13 cellular contexts compared by ENCODE assay signal in genomic region chr1:154998201-154998780, GRCh38. TPM values are rescaled to one million over a fixed set of nuclear protein-coding genes. Genes with fewer than 3 reads are reported as not detected.
DNase-seq lines count a peak whose midpoint lies in the region; ATAC-seq, FAIRE-seq and TF ChIP-seq lines count a peak whose summit lies in the region.
"Had no signal": no experiment of that assay in that cellular context is flagged by ENCODE, and none has a peak within 500 bp of the region (broad histone marks: within the 10 kb centered on the region; RNA-seq: fewer than 3 reads in every experiment).

No MANE protein-coding gene starts in this region.

- peaks cover 19% of the 10 kb centered on the region for H3F3A ChIP-seq in GM23338 (replicated peaks; ENCODE audit: low read depth)

- H3K27me3 ChIP-seq in CD8-positive, alpha-beta memory T cell (ENCODE audit: insufficient read depth, low read length, poor library complexity, severe bottlenecking) = no peaks in the 10 kb centered on the region
- H3K27me3 ChIP-seq in GM23338 (ENCODE audit: insufficient read depth) = no peaks in the 10 kb centered on the region
- no peaks in the 10 kb centered on the region for H3K27me3 ChIP-seq in mesenchymal stem cell (ENCODE audit: control insufficient read depth in 1 of 2, insufficient read depth in 1 of 2, low read length in 2 of 2)
- H3K27me3 ChIP-seq: ascending aorta had no signal

- H3K27ac ChIP-seq in CD8-positive, alpha-beta memory T cell (ENCODE audit: low read depth, low read length) = no peak overlapping the region
- H3K27ac ChIP-seq in GM23338 (ENCODE audit: low read depth) = no peak overlapping the region
- H3K27ac ChIP-seq in mesenchymal stem cell (ENCODE audit: low read length, poor library complexity, severe bottlenecking) = no peak overlapping the region

- no peaks in the 10 kb centered on the region for H3K9me2 ChIP-seq in GM23338 (ENCODE audit: insufficient read depth)

- H3K18ac ChIP-seq in mesenchymal stem cell (ENCODE audit: low read depth in 1 of 2, low read length in 2 of 2) = no peak overlapping the region

- H2AFZ ChIP-seq in GM23338 = no peak overlapping the region
- no peak overlapping the region for H2AFZ ChIP-seq in mesenchymal stem cell (ENCODE audit: low read depth, low read length)

- peak overlapping the region; percentile 17 for H2AK5ac ChIP-seq in mesenchymal stem cell (ENCODE audit: low read length, severe bottlenecking)

- POLR2A ChIA-PET in CD8-positive, alpha-beta memory T cell (lab: Charles Lee) = interaction anchor here (0.7 to 2.1 kb wide), 3 partner anchors 23 to 47 kb away, joined by 6 to 11 read pairs (median 7); partner anchors contain the start of genes CKS1B and PBXIP1
- POLR2A ChIA-PET in activated CD4-positive, alpha-beta memory T cell treated with anti-CD3 and anti-CD28 coated beads, Interleukin-2, amount 10 ng/mL, durations not matched to agents 7 days and 5 days (lab: Charles Lee) = interaction anchor here (1.0 to 13.2 kb wide), 7 partner anchors 15 to 62 kb away, joined by 5 to 203 read pairs (median 11); partner anchors contain the start of genes ADAM15, CKS1B, FLAD1 and PBXIP1

- peak overlapping the region in 3 of 8 donors; percentile 9 to 94 (median 92) for H3K27ac Mint-ChIP-seq in CD8-positive, alpha-beta memory T cell
- H3K27ac Mint-ChIP-seq in GM23338 = no peak overlapping the region
- H3K27ac Mint-ChIP-seq in activated CD4-positive, alpha-beta memory T cell treated with anti-CD3 and anti-CD28 coated beads, Interleukin-2, amount 10 ng/mL, durations not matched to agents 7 days and 5 days = peak overlapping the region; percentile 54

- H3K4me1 ChIP-seq in CD8-positive, alpha-beta memory T cell (ENCODE audit: insufficient read depth, low read length) = peaks cover 12% of the 10 kb centered on the region
- H3K4me1 ChIP-seq in GM23338 (ENCODE audit: insufficient read depth) (peaks cover 5% of the 10 kb centered on the region; the same call in 1 of the 2 replicates), mesenchymal stem cell (ENCODE audit: control insufficient read depth, insufficient read depth, low read depth, low read length) (peaks cover 24% of the 10 kb centered on the region)

- no peak overlapping the region for H4K91ac ChIP-seq in mesenchymal stem cell (ENCODE audit: low read length)

- H3K27me3 Mint-ChIP-seq in CD8-positive, alpha-beta memory T cell = no peaks in the 10 kb centered on the region
- peaks cover 21% of the 10 kb centered on the region for H3K27me3 Mint-ChIP-seq in GM23338 (ENCODE audit: insufficient read depth, low read depth, poor library complexity)
- H3K27me3 Mint-ChIP-seq in activated CD4-positive, alpha-beta memory T cell treated with anti-CD3 and anti-CD28 coated beads, Interleukin-2, amount 10 ng/mL, durations not matched to agents 7 days and 5 days = no peaks in the 10 kb centered on the region

- no peak overlapping the region for H3K14ac ChIP-seq in mesenchymal stem cell (ENCODE audit: low read length in 2 of 2)

- FAIRE-seq in H54 (lab: Jason Lieb, UNC) = no peak

- H3K79me2 ChIP-seq in GM23338 (replicated peaks; ENCODE audit: insufficient read depth) = peaks cover 5% of the 10 kb centered on the region; the same call in 1 of the 2 replicates

- no peak overlapping the region for H4K8ac ChIP-seq in mesenchymal stem cell (ENCODE audit: low read length)

- H3K9ac ChIP-seq in mesenchymal stem cell (ENCODE audit: low read length) = peak overlapping the region; percentile 66

- ATAC-seq in GM23338 = no peak
- ATAC-seq in GM19023 (IDR thresholded peaks at IDR 0.05; ENCODE audit: unreplicated experiment) = no peak
- ATAC-seq: left ventricle myocardium superior had no signal

- WGBS in mesenchymal stem cell = 92% methylated on average over 14 of the region's 16 CpGs

- H3K4me1 Mint-ChIP-seq in CD8-positive, alpha-beta memory T cell = peaks cover 18 to 23% (median 22%) of the 10 kb centered on the region in 3 donors
- H3K4me1 Mint-ChIP-seq in GM23338 = peaks cover 22% of the 10 kb centered on the region
- H3K4me1 Mint-ChIP-seq in activated CD4-positive, alpha-beta memory T cell treated with anti-CD3 and anti-CD28 coated beads, Interleukin-2, amount 10 ng/mL, durations not matched to agents 7 days and 5 days = peaks cover 31% of the 10 kb centered on the region

- peaks cover 0 to 5% (median 0%) of the 10 kb centered on the region in 3 donors for H3K36me3 Mint-ChIP-seq in CD8-positive, alpha-beta memory T cell
- no peaks in the 10 kb centered on the region for H3K36me3 Mint-ChIP-seq in GM23338 (ENCODE audit: low read depth)
- H3K36me3 Mint-ChIP-seq in activated CD4-positive, alpha-beta memory T cell treated with anti-CD3 and anti-CD28 coated beads, Interleukin-2, amount 10 ng/mL, durations not matched to agents 7 days and 5 days (ENCODE audit: low read depth) = peaks cover 4% of the 10 kb centered on the region

- DNase-seq in CD8-positive, alpha-beta memory T cell = peak in 1 of 5 donors; percentile 26
- DNase-seq in GM23338 (ENCODE audit: low spot score) (peak; percentile 40), mesenchymal stem cell (no peak), H54 (ENCODE audit: insufficient read length, low spot score) (no peak)
- no peak for DNase-seq in activated CD4-positive, alpha-beta memory T cell treated with anti-CD3 and anti-CD28 coated beads, Interleukin-2, amount 10 ng/mL, durations not matched to agents 7 days and 5 days
- DNase-seq in effector CD4-positive, alpha-beta T cell = no peak
- DNase-seq in stimulated activated naive CD4-positive, alpha-beta T cell (lab: John Stamatoyannopoulos, UW) = no peak
- DNase-seq: NCI-H510A treated with DMSO at 0.1 percent for 48 hours had no signal

- H2BK12ac ChIP-seq in mesenchymal stem cell (ENCODE audit: low read length in 2 of 2) = peak overlapping the region in 1 of 2 experiments; percentile 55

- CTCF ChIA-PET in CD8-positive, alpha-beta memory T cell (lab: Charles Lee) = interaction anchor here (0.7 to 13.6 kb wide), 22 partner anchors 13 to 76 kb away, joined by 3 to 207 read pairs (median 6); partner anchors contain the start of genes ADAM15, CKS1B, FLAD1 and PBXIP1
- CTCF ChIA-PET in activated CD4-positive, alpha-beta memory T cell treated with anti-CD3 and anti-CD28 coated beads, Interleukin-2, amount 10 ng/mL, durations not matched to agents 7 days and 5 days (lab: Charles Lee) = interaction anchor here (0.6 to 11.4 kb wide), 22 partner anchors 10 to 329 kb away, joined by 3 to 139 read pairs (median 4); partner anchors contain the start of genes CKS1B, FLAD1, KRTCAP2 and PBXIP1

- H3K4me3 Mint-ChIP-seq in CD8-positive, alpha-beta memory T cell = peak overlapping the region in 5 of 7 donors; percentile 41 to 97 (median 44)
- peak overlapping the region; percentile 45 for H3K4me3 Mint-ChIP-seq in GM23338
- no peak overlapping the region for H3K4me3 Mint-ChIP-seq in activated CD4-positive, alpha-beta memory T cell treated with anti-CD3 and anti-CD28 coated beads, Interleukin-2, amount 10 ng/mL, durations not matched to agents 7 days and 5 days

- H3K79me1 ChIP-seq in mesenchymal stem cell (replicated peaks; ENCODE audit: low read length, poor library complexity, severe bottlenecking) = peaks cover 7% of the 10 kb centered on the region

- H2BK5ac ChIP-seq in mesenchymal stem cell (ENCODE audit: low read depth, low read length, poor library complexity, severe bottlenecking) = no peak overlapping the region

- no peak for TF ChIP-seq POLR2A in H54 (IDR thresholded peaks at IDR 0.05; ENCODE audit: low read depth, low read length)

- no peak overlapping the region for H2BK120ac ChIP-seq in mesenchymal stem cell (ENCODE audit: low read depth, low read length)

- peak overlapping the region; percentile 82; the same call in 1 of the 2 replicates for H3K4me2 ChIP-seq in GM23338
- no peak overlapping the region for H3K4me2 ChIP-seq in mesenchymal stem cell (ENCODE audit: low read length, poor library complexity, severe bottlenecking)

- H3K4ac ChIP-seq in mesenchymal stem cell (ENCODE audit: low read depth in 1 of 2, low read length in 2 of 2) = no peak overlapping the region

- peak; percentile 50 to 67 for TF ChIP-seq CTCF in GM23338 (conservative IDR thresholded peaks at IDR 0.05; ENCODE audit: low read depth in 2 of 2)

- no peak overlapping the region for H3K4me3 ChIP-seq in CD8-positive, alpha-beta memory T cell (ENCODE audit: low read length)
- H3K4me3 ChIP-seq in GM23338 = no peak overlapping the region
- no peak overlapping the region for H3K4me3 ChIP-seq in mesenchymal stem cell (ENCODE audit: insufficient read depth in 1 of 2, low read depth in 1 of 2, low read length in 2 of 2)

- H3K23ac ChIP-seq in mesenchymal stem cell (ENCODE audit: low read length in 2 of 2) = peak overlapping the region in 1 of 2 experiments; percentile 15

- H4K20me1 ChIP-seq in GM23338 (replicated peaks; ENCODE audit: insufficient read depth) = no peaks in the 10 kb centered on the region

- no peaks in the 10 kb centered on the region for H3K9me3 Mint-ChIP-seq in CD8-positive, alpha-beta memory T cell
- H3K9me3 Mint-ChIP-seq in GM23338 = no peaks in the 10 kb centered on the region
- no peaks in the 10 kb centered on the region for H3K9me3 Mint-ChIP-seq in activated CD4-positive, alpha-beta memory T cell treated with anti-CD3 and anti-CD28 coated beads, Interleukin-2, amount 10 ng/mL, durations not matched to agents 7 days and 5 days
- H3K9me3 Mint-ChIP-seq: stimulated activated naive CD8-positive, alpha-beta T cell treated with anti-CD3 and anti-CD28 coated beads, Interleukin-15, Interleukin-2, amounts not matched to agents 100 ng/mL and 50 ng/mL, for 24 hours had no signal

- H3K9me3 ChIP-seq in CD8-positive, alpha-beta memory T cell (ENCODE audit: low read length) = no peaks in the 10 kb centered on the region
- no peaks in the 10 kb centered on the region for H3K9me3 ChIP-seq in mesenchymal stem cell (ENCODE audit: control insufficient read depth, low read length)
- H3K9me3 ChIP-seq: ascending aorta had no signal

- H3K36me3 ChIP-seq in CD8-positive, alpha-beta memory T cell (ENCODE audit: insufficient read depth, low read length) = no peaks in the 10 kb centered on the region
- no peaks in the 10 kb centered on the region for H3K36me3 ChIP-seq in GM23338 (ENCODE audit: insufficient read depth)
- peaks cover 0 to 4% of the 10 kb centered on the region in 2 experiments for H3K36me3 ChIP-seq in mesenchymal stem cell (ENCODE audit: control insufficient read depth in 1 of 2, insufficient read depth in 2 of 2, low read depth in 1 of 2, low read length in 2 of 2)
- H3K36me3 ChIP-seq: ascending aorta had no signal

- H2BK15ac ChIP-seq in mesenchymal stem cell (ENCODE audit: low read depth, poor library complexity, severe bottlenecking) = no peak overlapping the region

RNA-seq across cellular contexts. Expression of gene ZBTB7B, which starts 4.3 kb away (rescaled TPM):
- 10 to 100 TPM; 33.2 to 34.7 TPM for total RNA-seq in CD8-positive, alpha-beta memory T cell
- 3.3 TPM for polyA plus RNA-seq in CD8-positive, alpha-beta memory T cell
- total RNA-seq in GM23338 (2014; rRNA removed; shearing (Covaris generic)) = 19.3 and 32.6 TPM in 2 replicates
- 3.6 TPM in 2 replicates for polyA plus RNA-seq in GM23338 (2016; fragmentation: Nextera tagmentation; extraction: Ambion mirVana)
- total RNA-seq in activated CD4-positive, alpha-beta memory T cell treated with anti-CD3 and anti-CD28 coated beads, Interleukin-2, amount 10 ng/mL, durations not matched to agents 7 days and 5 days = 100 to 1,000 TPM; 151 to 152 TPM
- polyA plus RNA-seq in mesenchymal stem cell (2013, experiment 1 of 2) = 18.3 TPM
- 18.3 TPM for polyA plus RNA-seq in mesenchymal stem cell (2013, experiment 2 of 2)

RNA-seq across cellular contexts. Expression of gene LENEP, which starts 4.9 kb away (rescaled TPM):
- total RNA-seq in CD8-positive, alpha-beta memory T cell = under 1 TPM; 0.62 to 0.72 TPM
- polyA plus RNA-seq in CD8-positive, alpha-beta memory T cell = not detected
- 1.5 and 1.6 TPM in 2 replicates for total RNA-seq in GM23338 (2014; rRNA removed; shearing (Covaris generic))
- not detected in 2 replicates for polyA plus RNA-seq in GM23338 (2016; fragmentation: Nextera tagmentation; extraction: Ambion mirVana)
- 1 to 10 TPM in 1 of 2 experiments, under 1 TPM in 1; 0.35 to 1.2 TPM for total RNA-seq in activated CD4-positive, alpha-beta memory T cell treated with anti-CD3 and anti-CD28 coated beads, Interleukin-2, amount 10 ng/mL, durations not matched to agents 7 days and 5 days
- not detected for polyA plus RNA-seq in mesenchymal stem cell (2013, experiment 1 of 2)
- not detected for polyA plus RNA-seq in mesenchymal stem cell (2013, experiment 2 of 2)
- total RNA-seq: ascending aorta, left ventricle myocardium superior, smooth muscle cell had no signal
- polyA plus RNA-seq: smooth muscle cell had no signal

RNA-seq across cellular contexts. Expression of gene FLAD1, which starts 15.1 kb away (rescaled TPM):
- 10 to 100 TPM; 73.7 to 76.3 TPM for total RNA-seq in CD8-positive, alpha-beta memory T cell
- 51.2 TPM for polyA plus RNA-seq in CD8-positive, alpha-beta memory T cell
- 71.4 and 75.0 TPM in 2 replicates for total RNA-seq in GM23338 (2014; rRNA removed; shearing (Covaris generic))
- 72.8 and 74.5 TPM in 2 replicates for polyA plus RNA-seq in GM23338 (2016; fragmentation: Nextera tagmentation; extraction: Ambion mirVana)
- total RNA-seq in activated CD4-positive, alpha-beta memory T cell treated with anti-CD3 and anti-CD28 coated beads, Interleukin-2, amount 10 ng/mL, durations not matched to agents 7 days and 5 days = 10 to 100 TPM; 34.7 to 35.1 TPM
- 26.7 TPM for polyA plus RNA-seq in mesenchymal stem cell (2013, experiment 1 of 2)
- polyA plus RNA-seq in mesenchymal stem cell (2013, experiment 2 of 2) = 26.3 TPM

RNA-seq across cellular contexts. Expression of gene CKS1B, which starts 23.8 kb away (rescaled TPM):
- 100 to 1,000 TPM; 125 to 126 TPM for total RNA-seq in CD8-positive, alpha-beta memory T cell
- 46.8 TPM for polyA plus RNA-seq in CD8-positive, alpha-beta memory T cell
- 296 and 392 TPM in 2 replicates for total RNA-seq in GM23338 (2014; rRNA removed; shearing (Covaris generic))
- 562 and 617 TPM in 2 replicates for polyA plus RNA-seq in GM23338 (2016; fragmentation: Nextera tagmentation; extraction: Ambion mirVana)
- 100 to 1,000 TPM; 151 to 162 TPM for total RNA-seq in activated CD4-positive, alpha-beta memory T cell treated with anti-CD3 and anti-CD28 coated beads, Interleukin-2, amount 10 ng/mL, durations not matched to agents 7 days and 5 days
- polyA plus RNA-seq in mesenchymal stem cell (2013, experiment 1 of 2) = 48.2 TPM
- polyA plus RNA-seq in mesenchymal stem cell (2013, experiment 2 of 2) = 48.8 TPM

RNA-seq across cellular contexts. Expression of gene SHC1, which starts 27.7 kb away (rescaled TPM):
- total RNA-seq in CD8-positive, alpha-beta memory T cell = 10 to 100 TPM; 37.4 to 40.8 TPM
- 32.7 TPM for polyA plus RNA-seq in CD8-positive, alpha-beta memory T cell
- 196 and 211 TPM in 2 replicates for total RNA-seq in GM23338 (2014; rRNA removed; shearing (Covaris generic))
- 108 and 117 TPM in 2 replicates for polyA plus RNA-seq in GM23338 (2016; fragmentation: Nextera tagmentation; extraction: Ambion mirVana)
- total RNA-seq in activated CD4-positive, alpha-beta memory T cell treated with anti-CD3 and anti-CD28 coated beads, Interleukin-2, amount 10 ng/mL, durations not matched to agents 7 days and 5 days = 10 to 100 TPM; 80.7 to 80.8 TPM
- polyA plus RNA-seq in mesenchymal stem cell (2013, experiment 1 of 2) = 352 TPM
- polyA plus RNA-seq in mesenchymal stem cell (2013, experiment 2 of 2) = 344 TPM
